Comparison of ENCODE assay signal across 30 cellular contexts in the genomic region with DNA sequence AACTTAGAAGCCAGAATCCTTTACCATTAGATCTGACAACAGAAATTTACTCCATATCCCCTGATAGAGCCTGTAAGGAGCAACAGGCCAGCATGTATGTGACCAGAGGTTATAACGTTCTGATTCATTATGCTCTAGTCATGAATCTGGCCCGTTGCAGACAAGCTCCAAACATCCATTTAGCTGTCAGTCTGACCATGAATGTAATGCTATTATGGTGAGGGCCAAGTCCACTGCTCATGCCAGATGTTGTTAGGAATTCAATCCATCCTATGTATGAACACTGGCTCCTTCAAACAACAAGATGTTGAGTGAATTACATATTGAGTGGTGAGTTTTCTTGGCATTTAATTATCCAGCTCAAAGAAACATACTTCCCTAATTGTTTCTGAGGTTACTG.
DNase-seq lines count a peak whose midpoint lies in the region; FAIRE-seq and TF ChIP-seq lines count a peak whose summit lies in the region.
"Had no signal": no experiment of that assay in that cellular context is flagged by ENCODE, and none has a peak within 500 bp of the region (broad histone marks: within the 10 kb centered on the region; RNA-seq: fewer than 3 reads in every experiment).

No MANE protein-coding gene starts in this region.

- H4K20me1 ChIP-seq in mammary epithelial cell (ENCODE audit: insufficient read depth, low read length), result no peaks in the 10 kb centered on the region

- H3K4me2 ChIP-seq in mammary epithelial cell (ENCODE audit: insufficient read depth, low read depth, low read length) (no peak overlapping the region), mesenchymal stem cell (ENCODE audit: low read length, poor library complexity, severe bottlenecking) (no peak overlapping the region)

- WGBS in mammary epithelial cell (ENCODE audit: low coverage, missing lambda C conversion rate), result 69% methylated on average over 2 of the region's 2 CpGs
- 0% methylated on average over 2 of the region's 2 CpGs for WGBS in mesenchymal stem cell

- no peaks in the 10 kb centered on the region for H3K79me2 ChIP-seq in mammary epithelial cell (ENCODE audit: insufficient read depth, low read length)

- H3K36me3 Mint-ChIP-seq in MCF 10A (ENCODE audit: insufficient read depth, unreplicated experiment) (no peaks in the 10 kb centered on the region), endothelial cell (ENCODE audit: low read depth, unreplicated experiment) (no peaks in the 10 kb centered on the region)
- H3K36me3 Mint-ChIP-seq: activated naive CD8-positive, alpha-beta T cell treated with anti-CD3 and anti-CD28 coated beads, Interleukin-2, amount 10 ng/mL, durations not matched to agents 7 days and 5 days; IgD-negative memory B cell had no signal

- H3K4me3 Mint-ChIP-seq in MCF 10A (ENCODE audit: unreplicated experiment) (no peak overlapping the region), endothelial cell (ENCODE audit: unreplicated experiment) (no peak overlapping the region)
- H3K4me3 Mint-ChIP-seq: activated naive CD8-positive, alpha-beta T cell treated with anti-CD3 and anti-CD28 coated beads, Interleukin-2, amount 10 ng/mL, durations not matched to agents 7 days and 5 days; activated T-cell treated with anti-CD3 and anti-CD28 coated beads, Interleukin-2, amount 50 U/mL, for 24 hours; B cell; IgD-negative memory B cell had no signal

- CTCF ChIA-PET in mammary epithelial cell (lab: Charles Lee; ENCODE audit: low non-redundant PET) (no interaction called here), MCF 10A (lab: Yijun Ruan, JAX) (interaction anchor here (0.6 to 1.2 kb wide), 2 partner anchors 264 to 1397 kb away, joined by 3 to 4 read pairs; no protein-coding TSS in a partner anchor)

- no peak overlapping the region for H4K8ac ChIP-seq in mesenchymal stem cell (ENCODE audit: low read length)

- BruUV-seq in mammary epithelial cell (replicated peaks; lab: Mats Ljungman, UMichigan), result no TSS peak
- BruUV-seq in MCF 10A (replicated peaks; lab: Mats Ljungman, UMichigan), result no TSS peak

- no peak overlapping the region for H2BK15ac ChIP-seq in mesenchymal stem cell (ENCODE audit: low read depth, poor library complexity, severe bottlenecking)

- no peak overlapping the region for H3K4me3 ChIP-seq in mammary epithelial cell (replicated peaks in 1 of 3; ENCODE audit: insufficient read depth in 1 of 3, low read depth in 2 of 3, low read length in 3 of 3)
- no peak overlapping the region for H3K4me3 ChIP-seq in mesenchymal stem cell (ENCODE audit: insufficient read depth in 1 of 2, low read depth in 1 of 2, low read length in 2 of 2)
- no peak overlapping the region for H3K4me3 ChIP-seq in uterus
- H3K4me3 ChIP-seq: mucosa of descending colon, psoas muscle, skin epidermis, stomach, thyroid gland had no signal

- DNase-seq in mammary epithelial cell (no peak), MCF 10A (ENCODE audit: unreplicated experiment) (no peak), amniotic epithelial cell (ENCODE audit: low read depth) (peak; percentile 68), mesenchymal stem cell (peak; percentile 17), urothelium cell line (ENCODE audit: low spot score) (no peak), AG20443 (ENCODE audit: low spot score) (no peak), endothelial cell (ENCODE audit: low spot score) (no peak), uterus (no peak)
- DNase-seq: activated CD4-positive, alpha-beta T cell treated with anti-CD3 and anti-CD28 coated beads for 48 hours; activated gamma-delta T cell; activated naive CD8-positive, alpha-beta T cell treated with anti-CD3 and anti-CD28 coated beads, Interleukin-2, amount 10 ng/mL, durations not matched to agents 7 days and 5 days; activated T-cell treated with anti-CD3 and anti-CD28 coated beads, Interleukin-2, amount 50 U/mL, for 24 hours; cerebellar nuclear complex; DMS153; head of caudate nucleus; mucosa of descending colon; NCI-H1105 treated with DMSO at 0.1 percent for 48 hours; NCI-H2029; NCI-H345; NCI-H774; psoas muscle; stimulated activated CD4-positive, alpha-beta T cell treated with anti-CD3 and anti-CD28 coated beads, Interleukin-2, amount 100 ng/mL, for 24 hours; stomach; thyroid gland had no signal

- H3K4me1 ChIP-seq in mammary epithelial cell (ENCODE audit: insufficient read depth, low read length), result no peaks in the 10 kb centered on the region
- no peaks in the 10 kb centered on the region for H3K4me1 ChIP-seq in mesenchymal stem cell (ENCODE audit: control insufficient read depth, insufficient read depth, low read depth, low read length)
- no peaks in the 10 kb centered on the region for H3K4me1 ChIP-seq in uterus
- H3K4me1 ChIP-seq: psoas muscle, stomach, thyroid gland had no signal

- H3K14ac ChIP-seq in mesenchymal stem cell (ENCODE audit: low read length in 2 of 2), result no peak overlapping the region

- no peak overlapping the region for H2AK5ac ChIP-seq in mesenchymal stem cell (ENCODE audit: low read length, severe bottlenecking)

- dilution Hi-C loops in mammary epithelial cell (cut with HindIII; ENCODE audit: low sequenced_read_pairs), result no loop called here

- TF ChIP-seq CTCF in mammary epithelial cell (conservative IDR thresholded peaks at IDR 0.05 in 1 of 2, IDR thresholded peaks at IDR 0.05 in 1 of 2; ENCODE audit: extremely low read depth in 1 of 2, insufficient read depth in 1 of 2, low read depth in 1 of 2, low read length in 2 of 2) (no peak), MCF 10A (IDR thresholded peaks at IDR 0.05; ENCODE audit: unreplicated experiment) (no peak), endothelial cell (IDR thresholded peaks at IDR 0.05; ENCODE audit: unreplicated experiment) (no peak), uterus (IDR thresholded peaks at IDR 0.05) (no peak)

- no peak overlapping the region for H3K18ac ChIP-seq in mesenchymal stem cell (ENCODE audit: low read depth in 1 of 2, low read length in 2 of 2)

- no peak overlapping the region for H2BK120ac ChIP-seq in mesenchymal stem cell (ENCODE audit: low read depth, low read length)

- intact Hi-C loops in mammary epithelial cell (cut with micrococcal nuclease) (no loop called here), MCF 10A (cut with micrococcal nuclease) (no loop called here), uterus (cut with DNase I; ENCODE audit: low total_unique reads) (no loop called here)

- no peak overlapping the region for H4K91ac ChIP-seq in mesenchymal stem cell (ENCODE audit: low read length)

- in situ Hi-C loops in mammary epithelial cell (cut with MboI; ENCODE audit: low sequenced_read_pairs in 2 of 2), result no loop called here

- no peaks in the 10 kb centered on the region for H3K27me3 ChIP-seq in mammary epithelial cell (ENCODE audit: insufficient read depth, low read length)
- H3K27me3 ChIP-seq in mesenchymal stem cell (ENCODE audit: control insufficient read depth in 1 of 2, insufficient read depth in 1 of 2, low read length in 2 of 2), result no peaks in the 10 kb centered on the region
- H3K27me3 ChIP-seq in uterus, result no peaks in the 10 kb centered on the region
- H3K27me3 ChIP-seq: stomach, thyroid gland had no signal

- peak; percentile 35 for FAIRE-seq in urothelium cell line (lab: Jason Lieb, UNC)
- FAIRE-seq: H54, keratinocyte had no signal

- H3K4ac ChIP-seq in mesenchymal stem cell (ENCODE audit: low read depth in 1 of 2, low read length in 2 of 2), result no peak overlapping the region

- no peak overlapping the region for H2BK5ac ChIP-seq in mesenchymal stem cell (ENCODE audit: low read depth, low read length, poor library complexity, severe bottlenecking)

- H3K9ac ChIP-seq in mammary epithelial cell (ENCODE audit: insufficient read depth, low read length) (no peak overlapping the region), mesenchymal stem cell (ENCODE audit: low read length) (no peak overlapping the region)

- no peaks in the 10 kb centered on the region for H3K9me3 ChIP-seq in mammary epithelial cell (replicated peaks; ENCODE audit: insufficient read depth, low read length)
- no peaks in the 10 kb centered on the region for H3K9me3 ChIP-seq in mesenchymal stem cell (ENCODE audit: control insufficient read depth, low read length)
- H3K9me3 ChIP-seq in uterus, result no peaks in the 10 kb centered on the region
- H3K9me3 ChIP-seq: thyroid gland had no signal

- no peaks in the 10 kb centered on the region for H3K79me1 ChIP-seq in mesenchymal stem cell (replicated peaks; ENCODE audit: low read length, poor library complexity, severe bottlenecking)

- no peaks in the 10 kb centered on the region for H3K27me3 Mint-ChIP-seq in MCF 10A (ENCODE audit: insufficient read depth, unreplicated experiment)
- H3K27me3 Mint-ChIP-seq in endothelial cell (ENCODE audit: unreplicated experiment), result no peaks in the 10 kb centered on the region
- H3K27me3 Mint-ChIP-seq: activated naive CD8-positive, alpha-beta T cell treated with anti-CD3 and anti-CD28 coated beads, Interleukin-2, amount 10 ng/mL, durations not matched to agents 7 days and 5 days; activated T-cell treated with anti-CD3 and anti-CD28 coated beads, Interleukin-2, amount 50 U/mL, for 24 hours; B cell; IgD-negative memory B cell had no signal

- H3K27ac Mint-ChIP-seq in MCF 10A (ENCODE audit: low read depth, unreplicated experiment) (no peak overlapping the region), endothelial cell (ENCODE audit: unreplicated experiment) (no peak overlapping the region)
- H3K27ac Mint-ChIP-seq: activated naive CD8-positive, alpha-beta T cell treated with anti-CD3 and anti-CD28 coated beads, Interleukin-2, amount 10 ng/mL, durations not matched to agents 7 days and 5 days; activated T-cell treated with anti-CD3 and anti-CD28 coated beads, Interleukin-2, amount 50 U/mL, for 24 hours; B cell; IgD-negative memory B cell had no signal

- peaks cover 6% of the 10 kb centered on the region for H3K4me1 Mint-ChIP-seq in MCF 10A (ENCODE audit: insufficient read depth, unreplicated experiment)
- H3K4me1 Mint-ChIP-seq in endothelial cell (ENCODE audit: unreplicated experiment), result no peaks in the 10 kb centered on the region
- H3K4me1 Mint-ChIP-seq: activated naive CD8-positive, alpha-beta T cell treated with anti-CD3 and anti-CD28 coated beads, Interleukin-2, amount 10 ng/mL, durations not matched to agents 7 days and 5 days; B cell; IgD-negative memory B cell had no signal

- no peak overlapping the region for H2BK12ac ChIP-seq in mesenchymal stem cell (ENCODE audit: low read length in 2 of 2)

- POLR2A ChIA-PET in MCF 10A (lab: Yijun Ruan, JAX), result no interaction called here

- TF ChIP-seq POLR2A in uterus (IDR thresholded peaks at IDR 0.05), result no peak

- H2AFZ ChIP-seq in mammary epithelial cell (ENCODE audit: low read depth, low read length) (peak overlapping the region; percentile 37), mesenchymal stem cell (ENCODE audit: low read depth, low read length) (no peak overlapping the region)

- H3K36me3 ChIP-seq in mammary epithelial cell (ENCODE audit: insufficient read depth, low read length) (no peaks in the 10 kb centered on the region), mesenchymal stem cell (ENCODE audit: control insufficient read depth in 1 of 2, insufficient read depth in 2 of 2, low read depth in 1 of 2, low read length in 2 of 2) (no peaks in the 10 kb centered on the region), uterus (no peaks in the 10 kb centered on the region)
- H3K36me3 ChIP-seq: stomach, thyroid gland had no signal

- no peak overlapping the region for H3K27ac ChIP-seq in mammary epithelial cell (ENCODE audit: insufficient read depth, low read depth, low read length)
- no peak overlapping the region for H3K27ac ChIP-seq in mesenchymal stem cell (ENCODE audit: low read length, poor library complexity, severe bottlenecking)
- no peak overlapping the region for H3K27ac ChIP-seq in uterus
- H3K27ac ChIP-seq: psoas muscle, skin epidermis, stomach, thyroid gland, VCaP had no signal

- no peak overlapping the region for H3K23ac ChIP-seq in mesenchymal stem cell (ENCODE audit: low read length in 2 of 2)

- H3K9me3 Mint-ChIP-seq in MCF 10A (ENCODE audit: unreplicated experiment) (no peaks in the 10 kb centered on the region), endothelial cell (ENCODE audit: unreplicated experiment) (no peaks in the 10 kb centered on the region)

Comparison
In these comparisons a context has a peak if more than half of its experiments do, and no peak if none do; other contexts are left out.
1. DNase-seq: peak in amniotic epithelial cell (single experiment) and mesenchymal stem cell (single experiment); none in mammary epithelial cell (single experiment), MCF 10A (single experiment), urothelium cell line (single experiment), AG20443 (single experiment), endothelial cell (single experiment) and uterus (0 of 2).